4 cellular contexts compared by ENCODE assay signal in the genomic region with DNA sequence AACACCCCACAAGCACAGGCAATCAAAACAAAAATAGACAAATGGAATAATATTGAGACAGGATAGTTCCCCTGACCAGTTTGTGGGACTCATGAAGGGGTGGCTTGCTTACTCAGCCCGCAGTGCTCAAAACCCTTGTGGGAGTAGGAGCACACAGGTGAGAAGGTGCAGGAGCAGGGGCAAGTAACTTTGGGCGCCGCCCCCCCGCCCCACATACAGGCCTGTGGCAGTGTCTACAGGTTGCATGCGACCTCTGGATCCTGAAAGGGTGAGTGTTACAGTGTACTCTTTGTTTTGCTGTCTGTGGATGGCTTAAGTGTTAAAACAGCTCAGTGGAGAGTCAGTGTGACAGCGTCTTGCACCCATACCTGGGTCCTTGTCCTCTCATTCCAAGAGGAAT.
"Had no signal": no experiment of that assay in that cellular context is flagged by ENCODE, and none has a peak within 500 bp of the region (broad histone marks: within the 10 kb centered on the region; RNA-seq: fewer than 3 reads in every experiment).

No MANE protein-coding gene starts in this region.

- H3K4me3 ChIP-seq: GM23338 had no signal

- H3K4me1 Mint-ChIP-seq: GM23338, H9 had no signal

- H3K27ac Mint-ChIP-seq: GM23338, H9 had no signal

- DNase-seq: H9, HCEC 1CT, IMR-90 had no signal

- ATAC-seq: GM23338 had no signal

- H3K4me3 Mint-ChIP-seq: GM23338, H9 had no signal
